Comparison of ENCODE assay signal across 8 cellular contexts in genomic region chr9:26656003-26656940, GRCh38.
DNase-seq lines count a peak whose midpoint lies in the region; ATAC-seq and TF ChIP-seq lines count a peak whose summit lies in the region.

No MANE protein-coding gene starts in this region.

- H2AFZ ChIP-seq in PC-9: peak overlapping the region; percentile 72; the same call in 1 of the 2 replicates

- H3K9me2 ChIP-seq in PC-9 (ENCODE audit: insufficient read depth): no peaks in the 10 kb centered on the region

- WGBS in upper lobe of left lung, 2 donors: 47 to 55% methylated on average over 14 of the region's 14 CpGs

- peak overlapping the region; percentile 72 for H3K4me2 ChIP-seq in PC-9

- no peaks in the 10 kb centered on the region for H3K36me3 Mint-ChIP-seq in type B pancreatic cell

- H3K9me3 ChIP-seq in A673 (ENCODE audit: low read depth, low read length, poor library complexity, severe bottlenecking) (no peaks in the 10 kb centered on the region), PC-9 (ENCODE audit: insufficient read depth, low read depth) (no peaks in the 10 kb centered on the region), upper lobe of left lung (no peaks in the 10 kb centered on the region)

- CTCF ChIA-PET in A673 (lab: Charles Lee) (no interaction called here), PC-9 (lab: Charles Lee) (interaction anchor here (0.5 kb wide), 1 partner anchor 166 kb away, joined by 4 read pairs; no protein-coding TSS in a partner anchor)

- no peak overlapping the region for H3K4me3 Mint-ChIP-seq in type B pancreatic cell

- no peak overlapping the region for H3K27ac ChIP-seq in A673 (ENCODE audit: low read depth, low read length, poor library complexity, severe bottlenecking)
- no peak overlapping the region for H3K27ac ChIP-seq in PC-9
- H3K27ac ChIP-seq in upper lobe of left lung: no peak overlapping the region

- POLR2A ChIA-PET in A673 (lab: Charles Lee; ENCODE audit: low non-redundant PET) (no interaction called here), PC-9 (lab: Charles Lee; ENCODE audit: unreplicated experiment) (no interaction called here)

- H3K36me3 ChIP-seq in A673 (ENCODE audit: insufficient read depth, low read length, poor library complexity, severe bottlenecking) (no peaks in the 10 kb centered on the region), PC-9 (ENCODE audit: low read depth) (no peaks in the 10 kb centered on the region), upper lobe of left lung (no peaks in the 10 kb centered on the region)

- BruUV-seq in A673 (replicated peaks; lab: Mats Ljungman, UMichigan) (no TSS peak), PC-9 (replicated peaks; lab: Mats Ljungman, UMichigan) (no TSS peak)

- intact Hi-C loops in A673 (cut with micrococcal nuclease; ENCODE audit: unreplicated experiment) (loop anchor here (5.0 kb wide), 1 partner anchor 694 kb away; no protein-coding TSS in a partner anchor), PC-9 (cut with micrococcal nuclease; ENCODE audit: unreplicated experiment) (no loop called here)

- no peak for TF ChIP-seq POLR2A in upper lobe of left lung (IDR thresholded peaks at IDR 0.05)

- peaks cover 7% of the 10 kb centered on the region for H3K4me1 Mint-ChIP-seq in type B pancreatic cell (ENCODE audit: unreplicated experiment)

- peaks cover 26% of the 10 kb centered on the region for H3K27me3 Mint-ChIP-seq in type B pancreatic cell

- ATAC-seq in GM18870 (IDR thresholded peaks at IDR 0.05; ENCODE audit: unreplicated experiment) (peak; percentile 46), upper lobe of left lung (ENCODE audit: low FRiP score in 2 of 2) (no peak), HG02763 (IDR thresholded peaks at IDR 0.05; ENCODE audit: unreplicated experiment) (no peak)

- no peaks in the 10 kb centered on the region for H3K4me1 ChIP-seq in A673 (ENCODE audit: insufficient read depth, low read length, poor library complexity, severe bottlenecking)
- no peaks in the 10 kb centered on the region for H3K4me1 ChIP-seq in PC-9 (replicated peaks; ENCODE audit: insufficient read depth)
- no peaks in the 10 kb centered on the region for H3K4me1 ChIP-seq in upper lobe of left lung

- no peaks in the 10 kb centered on the region for H3F3A ChIP-seq in PC-9 (ENCODE audit: insufficient read depth, low read depth)

- H3K27ac Mint-ChIP-seq in type B pancreatic cell: no peak overlapping the region

- H3K79me2 ChIP-seq in PC-9 (ENCODE audit: low read depth): no peaks in the 10 kb centered on the region

- no peak overlapping the region for H3K4me3 ChIP-seq in A673 (ENCODE audit: low read depth, low read length, poor library complexity, severe bottlenecking)
- peak overlapping the region; percentile 36; the same call in 1 of the 2 replicates for H3K4me3 ChIP-seq in PC-9
- H3K4me3 ChIP-seq in fibroblast of the aortic adventitia (ENCODE audit: low read depth, low read length): no peak overlapping the region
- H3K4me3 ChIP-seq in upper lobe of left lung: no peak overlapping the region

- no peak for TF ChIP-seq EP300 in upper lobe of left lung (IDR thresholded peaks at IDR 0.05)

- H3K27me3 ChIP-seq in A673 (replicated peaks; ENCODE audit: insufficient read depth, low read depth, low read length, poor library complexity) (no peaks in the 10 kb centered on the region), PC-9 (ENCODE audit: insufficient read depth, low read depth) (no peaks in the 10 kb centered on the region), upper lobe of left lung (no peaks in the 10 kb centered on the region)

- H4K20me1 ChIP-seq in PC-9 (ENCODE audit: insufficient read depth): no peaks in the 10 kb centered on the region

- TF ChIP-seq CTCF in A673 (conservative IDR thresholded peaks at IDR 0.05; ENCODE audit: low read depth, low read length) (peak; percentile 49), PC-9 (conservative IDR thresholded peaks at IDR 0.05) (no peak; the same call in 1 of the 2 replicates), fibroblast of the aortic adventitia (IDR thresholded peaks at IDR 0.05; ENCODE audit: insufficient read depth, low read length) (no peak), type B pancreatic cell (conservative IDR thresholded peaks at IDR 0.05) (peak; percentile 73), upper lobe of left lung (IDR thresholded peaks at IDR 0.05) (no peak)

- DNase-seq in A673 (ENCODE audit: low spot score): peak; percentile 24
- peak in 1 of 2 experiments; percentile 1 for DNase-seq in PC-9
- peak; percentile 7 for DNase-seq in fibroblast of the aortic adventitia (ENCODE audit: low read depth)
- no peak for DNase-seq in type B pancreatic cell (ENCODE audit: extremely low spot score, unreplicated experiment)
- no peak for DNase-seq in activated CD4-positive, alpha-beta T cell treated with anti-CD3 and anti-CD28 coated beads for 1 hour
- no peak for DNase-seq in upper lobe of left lung

- no peaks in the 10 kb centered on the region for H3K9me3 Mint-ChIP-seq in type B pancreatic cell

Comparison
In these comparisons a context has a peak if more than half of its experiments do, and no peak if none do; other contexts are left out.
1. DNase-seq: peak in A673 (single experiment) and fibroblast of the aortic adventitia (single experiment); none in type B pancreatic cell (single experiment), activated CD4-positive, alpha-beta T cell treated with anti-CD3 and anti-CD28 coated beads for 1 hour (single experiment) and upper lobe of left lung (0 of 2).
2. CTCF ChIP-seq: peak in A673 (single experiment) and type B pancreatic cell (single experiment); none in PC-9 (single experiment), fibroblast of the aortic adventitia (single experiment) and upper lobe of left lung (0 of 6).